ENCODE assay signal across 3 cellular contexts in the genomic region with DNA sequence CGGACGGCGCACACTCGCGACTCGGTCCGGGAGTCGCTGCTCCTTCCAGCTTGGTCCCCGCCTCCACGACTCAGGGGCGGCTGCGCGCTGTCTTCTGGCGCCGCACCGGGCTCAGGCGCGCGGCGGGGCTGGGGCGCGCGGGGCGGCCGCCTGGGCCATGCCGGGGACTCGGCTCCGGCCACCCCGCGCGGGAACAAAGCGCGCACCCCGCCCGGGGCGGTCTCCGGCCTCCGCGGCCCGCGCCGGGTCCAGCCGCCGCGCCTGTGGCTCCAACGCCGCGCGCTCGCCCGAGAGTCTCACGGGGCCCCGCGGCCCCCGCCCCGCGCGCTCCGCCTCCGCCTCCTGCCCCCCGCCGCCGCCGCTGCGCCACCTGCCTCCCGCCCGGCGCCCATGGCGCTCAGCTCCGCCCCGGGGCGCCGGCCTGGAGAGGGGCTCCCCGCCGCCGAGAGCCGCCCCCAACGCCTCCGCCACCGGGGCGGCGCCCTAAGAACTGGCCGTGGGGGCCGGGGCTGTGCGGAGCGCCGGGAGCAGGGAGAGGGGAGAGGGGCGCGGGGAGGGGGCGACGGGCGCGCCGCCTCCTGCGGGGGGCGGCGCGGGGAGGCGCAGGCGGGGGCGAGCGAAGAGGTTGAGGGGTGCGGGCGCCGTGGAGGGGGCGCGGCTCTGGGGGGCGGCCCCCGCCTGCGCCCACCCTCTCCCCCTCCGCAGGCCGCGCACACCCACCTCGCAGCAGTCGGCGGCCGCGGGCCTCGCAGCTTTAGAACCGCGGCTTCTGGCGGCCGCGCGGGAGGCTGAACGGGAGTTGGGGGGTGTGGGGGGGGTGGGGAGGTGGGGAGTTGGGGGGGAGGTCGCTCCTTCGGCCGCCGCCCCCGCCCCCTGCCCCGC.
TF ChIP-seq lines count a peak whose summit lies in the region.

No MANE protein-coding gene starts in this region.

TF ChIP-seq in SK-N-SH, 30 proteins besides CTCF, POLR2A, EP300 and RAD21:
- TF ChIP-seq RCOR1 (IDR thresholded peaks at IDR 0.05; ENCODE audit: low read length) (no peak), NRF1 (IDR thresholded peaks at IDR 0.05; ENCODE audit: low read depth, low read length) (no peak), NFIC (IDR thresholded peaks at IDR 0.05; ENCODE audit: borderline replicate concordance) (no peak), REST (IDR thresholded peaks at IDR 0.05; ENCODE audit: low read depth, low read length) (no peak), JUND (IDR thresholded peaks at IDR 0.05) (no peak), YY1 (IDR thresholded peaks at IDR 0.05; ENCODE audit: low read depth) (no peak), TCF12 (IDR thresholded peaks at IDR 0.05) (no peak), USF2 (IDR thresholded peaks at IDR 0.05; ENCODE audit: borderline replicate concordance, low read depth, low read length) (no peak), RXRA (IDR thresholded peaks at IDR 0.05; ENCODE audit: borderline replicate concordance, low read depth) (no peak), MXI1 (IDR thresholded peaks at IDR 0.05; ENCODE audit: low read depth, low read length) (no peak), RFX5 (IDR thresholded peaks at IDR 0.05; ENCODE audit: low read length) (no peak), EZH2phosphoT487 (IDR thresholded peaks at IDR 0.05; ENCODE audit: borderline replicate concordance, low read depth) (no peak), POLR2AphosphoS5 (IDR thresholded peaks at IDR 0.05; ENCODE audit: low read depth, low read length) (no peak)
- TF ChIP-seq, protein P1, sequence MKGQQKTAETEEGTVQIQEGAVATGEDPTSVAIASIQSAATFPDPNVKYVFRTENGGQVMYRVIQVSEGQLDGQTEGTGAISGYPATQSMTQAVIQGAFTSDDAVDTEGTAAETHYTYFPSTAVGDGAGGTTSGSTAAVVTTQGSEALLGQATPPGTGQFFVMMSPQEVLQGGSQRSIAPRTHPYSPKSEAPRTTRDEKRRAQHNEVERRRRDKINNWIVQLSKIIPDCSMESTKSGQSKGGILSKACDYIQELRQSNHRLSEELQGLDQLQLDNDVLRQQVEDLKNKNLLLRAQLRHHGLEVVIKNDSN (IDR thresholded peaks at IDR 0.05; ENCODE audit: borderline replicate concordance, low read depth): no peak

TF ChIP-seq in SK-N-SH treated with all-trans-retinoic acid at 6 μM for 48 hours, 23 proteins besides CTCF, POLR2A, EP300 and RAD21 (continues in another document):
- no peak for TF ChIP-seq SNAI2 (CRISPR knock-in tag; IDR thresholded peaks at IDR 0.05)
- no peak for TF ChIP-seq ARNTL (CRISPR knock-in tag; IDR thresholded peaks at IDR 0.05; ENCODE audit: borderline replicate concordance, low read depth)
- no peak for TF ChIP-seq POU6F1 (CRISPR knock-in tag; IDR thresholded peaks at IDR 0.05; ENCODE audit: borderline replicate concordance, low read depth)
- no peak for TF ChIP-seq ZNF565 (CRISPR knock-in tag; conservative IDR thresholded peaks at IDR 0.05; ENCODE audit: low read depth)
- no peak for TF ChIP-seq PATZ1 (CRISPR knock-in tag; IDR thresholded peaks at IDR 0.05; ENCODE audit: borderline replicate concordance)
- no peak for TF ChIP-seq ZC3H10 (CRISPR knock-in tag; IDR thresholded peaks at IDR 0.05)
- no peak for TF ChIP-seq BACH2 (CRISPR knock-in tag; IDR thresholded peaks at IDR 0.05; ENCODE audit: borderline replicate concordance)
- TF ChIP-seq ZFP3 (CRISPR knock-in tag; IDR thresholded peaks at IDR 0.05): no peak
- no peak for TF ChIP-seq ZFP30 (CRISPR knock-in tag; IDR thresholded peaks at IDR 0.05)
- TF ChIP-seq, protein P2, sequence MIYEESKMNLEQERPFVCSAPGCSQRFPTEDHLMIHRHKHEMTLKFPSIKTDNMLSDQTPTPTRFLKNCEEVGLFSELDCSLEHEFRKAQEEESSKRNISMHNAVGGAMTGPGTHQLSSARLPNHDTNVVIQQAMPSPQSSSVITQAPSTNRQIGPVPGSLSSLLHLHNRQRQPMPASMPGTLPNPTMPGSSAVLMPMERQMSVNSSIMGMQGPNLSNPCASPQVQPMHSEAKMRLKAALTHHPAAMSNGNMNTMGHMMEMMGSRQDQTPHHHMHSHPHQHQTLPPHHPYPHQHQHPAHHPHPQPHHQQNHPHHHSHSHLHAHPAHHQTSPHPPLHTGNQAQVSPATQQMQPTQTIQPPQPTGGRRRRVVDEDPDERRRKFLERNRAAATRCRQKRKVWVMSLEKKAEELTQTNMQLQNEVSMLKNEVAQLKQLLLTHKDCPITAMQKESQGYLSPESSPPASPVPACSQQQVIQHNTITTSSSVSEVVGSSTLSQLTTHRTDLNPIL (CRISPR knock-in tag; IDR thresholded peaks at IDR 0.05; ENCODE audit: low read depth): no peak
- no peak for TF ChIP-seq ZNF8 (CRISPR knock-in tag; IDR thresholded peaks at IDR 0.05)
- TF ChIP-seq, protein P3, sequence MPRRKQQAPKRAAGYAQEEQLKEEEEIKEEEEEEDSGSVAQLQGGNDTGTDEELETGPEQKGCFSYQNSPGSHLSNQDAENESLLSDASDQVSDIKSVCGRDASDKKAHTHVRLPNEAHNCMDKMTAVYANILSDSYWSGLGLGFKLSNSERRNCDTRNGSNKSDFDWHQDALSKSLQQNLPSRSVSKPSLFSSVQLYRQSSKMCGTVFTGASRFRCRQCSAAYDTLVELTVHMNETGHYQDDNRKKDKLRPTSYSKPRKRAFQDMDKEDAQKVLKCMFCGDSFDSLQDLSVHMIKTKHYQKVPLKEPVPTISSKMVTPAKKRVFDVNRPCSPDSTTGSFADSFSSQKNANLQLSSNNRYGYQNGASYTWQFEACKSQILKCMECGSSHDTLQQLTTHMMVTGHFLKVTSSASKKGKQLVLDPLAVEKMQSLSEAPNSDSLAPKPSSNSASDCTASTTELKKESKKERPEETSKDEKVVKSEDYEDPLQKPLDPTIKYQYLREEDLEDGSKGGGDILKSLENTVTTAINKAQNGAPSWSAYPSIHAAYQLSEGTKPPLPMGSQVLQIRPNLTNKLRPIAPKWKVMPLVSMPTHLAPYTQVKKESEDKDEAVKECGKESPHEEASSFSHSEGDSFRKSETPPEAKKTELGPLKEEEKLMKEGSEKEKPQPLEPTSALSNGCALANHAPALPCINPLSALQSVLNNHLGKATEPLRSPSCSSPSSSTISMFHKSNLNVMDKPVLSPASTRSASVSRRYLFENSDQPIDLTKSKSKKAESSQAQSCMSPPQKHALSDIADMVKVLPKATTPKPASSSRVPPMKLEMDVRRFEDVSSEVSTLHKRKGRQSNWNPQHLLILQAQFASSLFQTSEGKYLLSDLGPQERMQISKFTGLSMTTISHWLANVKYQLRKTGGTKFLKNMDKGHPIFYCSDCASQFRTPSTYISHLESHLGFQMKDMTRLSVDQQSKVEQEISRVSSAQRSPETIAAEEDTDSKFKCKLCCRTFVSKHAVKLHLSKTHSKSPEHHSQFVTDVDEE (CRISPR knock-in tag; IDR thresholded peaks at IDR 0.05): no peak
- TF ChIP-seq ZNF70 (CRISPR knock-in tag; IDR thresholded peaks at IDR 0.05): no peak
- TF ChIP-seq TOX (CRISPR knock-in tag; IDR thresholded peaks at IDR 0.05; ENCODE audit: borderline replicate concordance): no peak
- TF ChIP-seq RARB (CRISPR knock-in tag; IDR thresholded peaks at IDR 0.05): no peak

TF ChIP-seq in IMR-90, 13 proteins besides CTCF, POLR2A, EP300 and RAD21:
- TF ChIP-seq ELK1 (IDR thresholded peaks at IDR 0.05; ENCODE audit: borderline replicate concordance, low read depth, low read length): no peak
- TF ChIP-seq FOS (IDR thresholded peaks at IDR 0.05; ENCODE audit: low read depth, low read length): no peak
- no peak for TF ChIP-seq MAZ (IDR thresholded peaks at IDR 0.05; ENCODE audit: borderline replicate concordance, low read depth, low read length)
- TF ChIP-seq USF2 (IDR thresholded peaks at IDR 0.05; ENCODE audit: low read depth, low read length): no peak
- TF ChIP-seq CEBPB (IDR thresholded peaks at IDR 0.05; ENCODE audit: low read depth, low read length): no peak
- TF ChIP-seq MXI1 (IDR thresholded peaks at IDR 0.05; ENCODE audit: borderline replicate concordance, low read depth, low read length): no peak
- no peak for TF ChIP-seq RFX5 (IDR thresholded peaks at IDR 0.05; ENCODE audit: low read depth, low read length)
- no peak for TF ChIP-seq NFE2L2 (IDR thresholded peaks at IDR 0.05; ENCODE audit: low read depth, low read length)
- no peak for TF ChIP-seq BHLHE40 (IDR thresholded peaks at IDR 0.05; ENCODE audit: low read depth, low read length)
- no peak for TF ChIP-seq SMC3 (IDR thresholded peaks at IDR 0.05; ENCODE audit: low read depth, low read length)
- TF ChIP-seq CHD1 (IDR thresholded peaks at IDR 0.05; ENCODE audit: low read depth, low read length): no peak
- no peak for TF ChIP-seq RCOR1 (IDR thresholded peaks at IDR 0.05; ENCODE audit: insufficient replicate concordance, low read length)
- no peak for TF ChIP-seq MAFK (IDR thresholded peaks at IDR 0.05; ENCODE audit: low read depth, low read length)
